8 cellular contexts compared by ENCODE assay signal in the genomic region with DNA sequence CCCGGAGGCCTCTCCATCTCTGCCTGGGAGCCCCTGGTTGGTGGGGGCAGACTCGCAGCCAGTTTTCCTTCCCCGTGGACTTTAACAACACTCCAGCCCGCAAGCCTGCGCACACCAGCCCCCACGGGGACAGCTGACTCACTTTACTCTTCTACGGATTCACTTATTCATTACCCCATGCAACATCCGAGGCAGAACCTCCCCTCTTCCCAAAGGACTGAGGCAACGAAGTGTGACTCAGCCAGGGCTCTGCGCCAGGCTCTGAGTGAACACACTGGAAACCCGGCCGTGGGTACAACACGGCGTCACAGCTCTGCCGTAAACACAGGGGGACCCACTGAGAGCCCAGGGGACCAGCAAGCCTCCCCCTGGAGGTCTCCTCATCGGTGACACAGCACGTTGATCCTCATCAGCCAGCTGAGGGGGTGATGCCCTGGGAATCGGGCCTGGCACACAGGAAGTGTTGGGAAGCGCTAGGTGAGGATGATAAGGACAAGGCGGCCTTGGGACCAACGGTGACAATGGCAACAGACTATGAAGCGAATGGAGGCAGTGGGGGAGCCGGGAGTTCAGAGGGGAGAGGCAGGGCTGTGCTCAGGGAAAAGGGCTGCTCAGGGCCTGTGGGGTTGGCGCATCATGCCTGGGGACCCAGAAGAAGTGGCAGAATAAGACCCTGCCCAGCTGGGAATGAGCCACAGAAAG. TPM values are rescaled to one million over a fixed set of nuclear protein-coding genes. Genes with fewer than 3 reads are reported as not detected.
DNase-seq lines count a peak whose midpoint lies in the region; ATAC-seq and TF ChIP-seq lines count a peak whose summit lies in the region.

No MANE protein-coding gene starts in this region.

- TF ChIP-seq POLR2A in upper lobe of left lung (IDR thresholded peaks at IDR 0.05): peak in 1 of 4 donors; percentile 61

- peak; percentile 77 for DNase-seq in stimulated activated CD4-positive, alpha-beta T cell treated with anti-CD3 and anti-CD28 coated beads, Interleukin-15, amount 100 ng/mL, for 24 hours
- no peak for DNase-seq in stimulated activated CD4-positive, alpha-beta T cell treated with anti-CD3 and anti-CD28 coated beads, Interleukin-2, amount 100 ng/mL, for 48 hours
- DNase-seq in T-helper 22 cell (ENCODE audit: low read depth): peak; percentile 62
- DNase-seq in effector memory CD4-positive, alpha-beta T cell: peak in 1 of 3 donors; percentile 59
- peak; percentile 76 to 90 for DNase-seq in upper lobe of left lung
- no peak for DNase-seq in NAMALWA (ENCODE audit: low spot score)
- no peak for DNase-seq in GM19238 (ENCODE audit: insufficient read length, low spot score)

- H3K27ac ChIP-seq in effector memory CD4-positive, alpha-beta T cell (ENCODE audit: insufficient read depth, low read length, poor library complexity, severe bottlenecking): peak overlapping the region; percentile 63
- H3K27ac ChIP-seq in muscle layer of duodenum (ENCODE audit: low read length): peak overlapping the region; percentile 63
- H3K27ac ChIP-seq in upper lobe of left lung: peak overlapping the region; percentile 80 to 92 (median 86)

- peaks cover 94% of the 10 kb centered on the region for H3K4me1 ChIP-seq in effector memory CD4-positive, alpha-beta T cell (ENCODE audit: control insufficient read depth, insufficient read depth, low read length, poor library complexity, severe bottlenecking)
- peaks cover 12 to 29% of the 10 kb centered on the region in 2 donors for H3K4me1 ChIP-seq in muscle layer of duodenum (ENCODE audit: control insufficient read depth in 1 of 2, insufficient read depth in 2 of 2, low read length in 2 of 2)
- H3K4me1 ChIP-seq in upper lobe of left lung: peaks cover 44 to 84% (median 56%) of the 10 kb centered on the region in 4 donors

- ATAC-seq in upper lobe of left lung (ENCODE audit: low FRiP score in 2 of 2): peak; percentile 49 to 86

- H3K36me3 ChIP-seq in effector memory CD4-positive, alpha-beta T cell (ENCODE audit: control insufficient read depth, insufficient read depth, low read length): peaks cover 7% of the 10 kb centered on the region
- peaks cover 0 to 4% of the 10 kb centered on the region in 2 donors for H3K36me3 ChIP-seq in muscle layer of duodenum (ENCODE audit: control insufficient read depth in 1 of 2, insufficient read depth in 2 of 2, low read length in 2 of 2)
- H3K36me3 ChIP-seq in upper lobe of left lung: no peaks in the 10 kb centered on the region

- no peak for TF ChIP-seq CTCF in upper lobe of left lung (IDR thresholded peaks at IDR 0.05)

- no peaks in the 10 kb centered on the region for H3K9me3 ChIP-seq in effector memory CD4-positive, alpha-beta T cell (ENCODE audit: control insufficient read depth, low read length)
- H3K9me3 ChIP-seq in muscle layer of duodenum (ENCODE audit: control insufficient read depth in 1 of 2, low read length in 2 of 2) (no peaks in the 10 kb centered on the region), upper lobe of left lung (no peaks in the 10 kb centered on the region)

- peak overlapping the region; percentile 12 for H3K4me3 ChIP-seq in effector memory CD4-positive, alpha-beta T cell (ENCODE audit: insufficient read depth, low read depth, low read length, poor library complexity, severe bottlenecking)
- H3K4me3 ChIP-seq in muscle layer of duodenum (ENCODE audit: low read depth in 1 of 2, low read length in 2 of 2) (no peak overlapping the region), upper lobe of left lung (no peak overlapping the region)

- H3K27me3 ChIP-seq in effector memory CD4-positive, alpha-beta T cell (replicated peaks; ENCODE audit: control insufficient read depth, insufficient read depth, low read length, poor library complexity, severe bottlenecking): no peaks in the 10 kb centered on the region
- H3K27me3 ChIP-seq in muscle layer of duodenum (ENCODE audit: low read depth, low read length) (no peaks in the 10 kb centered on the region), upper lobe of left lung (no peaks in the 10 kb centered on the region)

- 60 to 64% methylated on average over 24 of the region's 24 CpGs for WGBS in upper lobe of left lung, 2 donors

- no peak for TF ChIP-seq EP300 in upper lobe of left lung (IDR thresholded peaks at IDR 0.05)

RNA-seq across cellular contexts. Expression of a gene that starts 14.6 kb away (rescaled TPM):
- total RNA-seq in upper lobe of left lung: 100 to 1,000 TPM in 2 of 6 donors, 10 to 100 TPM in 4; 31.6 to 256 (median 75.6) TPM

RNA-seq across cellular contexts. Expression of a gene that starts 45.0 kb away (rescaled TPM):
- total RNA-seq in upper lobe of left lung: 10 to 100 TPM; 44.1 to 92.2 (median 54.2) TPM

Comparison
In these comparisons a context has a peak if more than half of its experiments do, and no peak if none do; other contexts are left out.
1. DNase-seq: peak in stimulated activated CD4-positive, alpha-beta T cell treated with anti-CD3 and anti-CD28 coated beads, Interleukin-15, amount 100 ng/mL, for 24 hours (single experiment), T-helper 22 cell (single experiment) and upper lobe of left lung (2 of 2); none in stimulated activated CD4-positive, alpha-beta T cell treated with anti-CD3 and anti-CD28 coated beads, Interleukin-2, amount 100 ng/mL, for 48 hours (0 of 2), NAMALWA (single experiment) and GM19238 (single experiment).
2. Peak in every context shown above with its lines, with median percentiles within 50 percentile points of each other: H3K27ac ChIP-seq.